In genomic region chr15:80093854-80094418, GRCh38 we compare ENCODE assay signal across 8 cellular contexts. TPM values are rescaled to one million over a fixed set of nuclear protein-coding genes. Genes with fewer than 3 reads are reported as not detected.
A peak's percentile ranks its signal among the peaks of the same experiment; 100 is the strongest.
DNase-seq lines count a peak whose midpoint lies in the region; ATAC-seq and TF ChIP-seq lines count a peak whose summit lies in the region.

No MANE protein-coding gene starts in this region.

- H3K27ac ChIP-seq in right atrium auricular region (no peak overlapping the region), aorta (ENCODE audit: low read depth in 1 of 2, low read length in 2 of 2) (peak overlapping the region in 1 of 2 donors; percentile 57)

- WGBS in aorta, 2 donors, result 21 to 28% methylated on average over 5 of the region's 5 CpGs

- no peaks in the 10 kb centered on the region for H3K9me3 Mint-ChIP-seq in activated naive CD8-positive, alpha-beta T cell (ENCODE audit: low read depth)

- H3K27me3 ChIP-seq in right atrium auricular region (no peaks in the 10 kb centered on the region), aorta (ENCODE audit: control insufficient read depth in 1 of 2, insufficient read depth in 2 of 2, low read length in 1 of 2) (no peaks in the 10 kb centered on the region)

- intact Hi-C loops in Right ventricle myocardium superior (cut with DNase I) (no loop called here), aorta (cut with DNase I) (no loop called here)

- peaks cover 56% of the 10 kb centered on the region for H3K4me1 Mint-ChIP-seq in activated naive CD8-positive, alpha-beta T cell (ENCODE audit: low read depth)

- no peaks in the 10 kb centered on the region for H3K9me3 ChIP-seq in right atrium auricular region
- H3K9me3 ChIP-seq in aorta (ENCODE audit: control insufficient read depth, low read length), result no peaks in the 10 kb centered on the region

- H3K4me3 ChIP-seq in right atrium auricular region (no peak overlapping the region), aorta (ENCODE audit: low read length in 2 of 2) (no peak overlapping the region)

- no peak for TF ChIP-seq CTCF in right atrium auricular region (IDR thresholded peaks at IDR 0.05)

- ATAC-seq in Right ventricle myocardium superior (ENCODE audit: poor library complexity) (peak; percentile 94), aorta (ENCODE audit: low FRiP score) (peak; percentile 70), HG02763 (IDR thresholded peaks at IDR 0.05; ENCODE audit: unreplicated experiment) (no peak)

- peak overlapping the region; percentile 35 for H3K27ac Mint-ChIP-seq in activated naive CD8-positive, alpha-beta T cell

- H3K4me1 ChIP-seq in right atrium auricular region (peaks cover 0 to 23% of the 10 kb centered on the region in 2 donors), aorta (ENCODE audit: control insufficient read depth in 1 of 2, insufficient read depth in 2 of 2, low read length in 2 of 2) (peaks cover 0 to 14% of the 10 kb centered on the region in 2 donors)

- no peaks in the 10 kb centered on the region for H3K27me3 Mint-ChIP-seq in activated naive CD8-positive, alpha-beta T cell

- H3K36me3 ChIP-seq in right atrium auricular region (no peaks in the 10 kb centered on the region), aorta (ENCODE audit: control insufficient read depth in 1 of 2, insufficient read depth in 2 of 2, low read length in 1 of 2) (no peaks in the 10 kb centered on the region)

- peaks cover 2% of the 10 kb centered on the region for H3K36me3 Mint-ChIP-seq in activated naive CD8-positive, alpha-beta T cell

- peak; percentile 54 for DNase-seq in Right ventricle myocardium superior
- DNase-seq in right atrium auricular region (ENCODE audit: low spot score), result no peak
- DNase-seq in kidney tubule cell (ENCODE audit: low spot score), result peak; percentile 37
- peak; percentile 52 to 79 for DNase-seq in aorta
- no peak for DNase-seq in NCI-H2107 treated with DMSO at 0.1 percent for 48 hours (lab: John Stamatoyannopoulos, UW; ENCODE audit: unreplicated experiment)
- DNase-seq in COLO829 (ENCODE audit: low spot score), result no peak

- peak overlapping the region; percentile 1 for H3K4me3 Mint-ChIP-seq in activated naive CD8-positive, alpha-beta T cell

RNA-seq across cellular contexts. Expression of gene ZFAND6, which starts 34.5 kb away (rescaled TPM):
- total RNA-seq in Right ventricle myocardium superior (62.8 TPM), right atrium auricular region (100 to 1,000 TPM in 1 of 2 donors, 10 to 100 TPM in 1; 85.1 to 146 TPM), aorta (10 to 100 TPM; 61.2 to 73.7 TPM)
- polyA plus RNA-seq in aorta, result 10 to 100 TPM; 77.3 to 94.0 TPM

RNA-seq across cellular contexts. Expression of gene FAH, which starts 58.9 kb away (rescaled TPM):
- total RNA-seq in Right ventricle myocardium superior (28.2 TPM), right atrium auricular region (10 to 100 TPM; 14.4 to 14.6 TPM), aorta (10 to 100 TPM; 19.3 to 21.9 TPM)
- polyA plus RNA-seq in aorta, result 100 to 1,000 TPM in 1 of 2 donors, 10 to 100 TPM in 1; 18.2 to 137 TPM

Comparison
In these comparisons a context has a peak if more than half of its experiments do, and no peak if none do; other contexts are left out.
1. DNase-seq: peak in Right ventricle myocardium superior (single experiment), kidney tubule cell (single experiment) and aorta (2 of 2); none in right atrium auricular region (single experiment), NCI-H2107 treated with DMSO at 0.1 percent for 48 hours (single experiment) and COLO829 (single experiment).